Comparison of ENCODE assay signal across 30 cellular contexts in genomic region chr14:21205026-21205677, GRCh38. TPM values are rescaled to one million over a fixed set of nuclear protein-coding genes. Genes with fewer than 3 reads are reported as not detected.
DNase-seq lines count a peak whose midpoint lies in the region; ATAC-seq and TF ChIP-seq lines count a peak whose summit lies in the region.
"Had no signal": no experiment of that assay in that cellular context is flagged by ENCODE, and none has a peak within 500 bp of the region (broad histone marks: within the 10 kb centered on the region; RNA-seq: fewer than 3 reads in every experiment).

No MANE protein-coding gene starts in this region.

- CTCF ChIA-PET in activated CD4-positive, alpha-beta memory T cell treated with anti-CD3 and anti-CD28 coated beads for 36 hours (lab: Charles Lee), result no interaction called here
- CTCF ChIA-PET in activated CD4-positive, alpha-beta memory T cell treated with anti-CD3 and anti-CD28 coated beads, Interleukin-2, amount 10 ng/mL, durations not matched to agents 7 days and 5 days (lab: Charles Lee), result no interaction called here
- CTCF ChIA-PET in WTC11 (lab: Charles Lee), result no interaction called here
- CTCF ChIA-PET in HEK293T (lab: Yijun Ruan, JAX), result no interaction called here

- H3K27me3 ChIP-seq in left lung, result no peaks in the 10 kb centered on the region
- H3K27me3 ChIP-seq: gastroesophageal sphincter, sigmoid colon, tibial artery had no signal

- H3K4me1 ChIP-seq in left lung, result peaks cover 0 to 23% of the 10 kb centered on the region in 2 donors
- H3K4me1 ChIP-seq: A549, gastroesophageal sphincter, prostate gland, sigmoid colon, tibial artery had no signal

- H3K27ac Mint-ChIP-seq in activated CD4-positive, alpha-beta memory T cell treated with anti-CD3 and anti-CD28 coated beads for 36 hours, result peak overlapping the region; percentile 42
- H3K27ac Mint-ChIP-seq in activated CD4-positive, alpha-beta memory T cell treated with anti-CD3 and anti-CD28 coated beads, Interleukin-2, amount 10 ng/mL, durations not matched to agents 7 days and 5 days, result no peak overlapping the region
- H3K27ac Mint-ChIP-seq in WTC11, result peak overlapping the region; percentile 94
- H3K27ac Mint-ChIP-seq: activated CD4-positive, alpha-beta T cell treated with anti-CD3 and anti-CD28 coated beads, Interleukin-2, amount 10 ng/mL, durations not matched to agents 7 days and 5 days had no signal

- no peaks in the 10 kb centered on the region for H3K9me3 ChIP-seq in left lung
- H3K9me3 ChIP-seq: A549, gastroesophageal sphincter, prostate gland, sigmoid colon, tibial artery had no signal

- H3K27ac ChIP-seq in left lung, result no peak overlapping the region
- H3K27ac ChIP-seq: A549, gastroesophageal sphincter, prostate gland, sigmoid colon, tibial artery, WERI-Rb-1 had no signal

- peaks cover 0 to 68% of the 10 kb centered on the region in 2 donors for H3K36me3 ChIP-seq in left lung

- TF ChIP-seq CTCF in WTC11 (IDR thresholded peaks at IDR 0.05) (no peak), left lung (IDR thresholded peaks at IDR 0.05) (no peak)

- no peaks in the 10 kb centered on the region for H3K27me3 Mint-ChIP-seq in activated CD4-positive, alpha-beta memory T cell treated with anti-CD3 and anti-CD28 coated beads for 36 hours
- no peaks in the 10 kb centered on the region for H3K27me3 Mint-ChIP-seq in activated CD4-positive, alpha-beta memory T cell treated with anti-CD3 and anti-CD28 coated beads, Interleukin-2, amount 10 ng/mL, durations not matched to agents 7 days and 5 days
- H3K27me3 Mint-ChIP-seq in WTC11 (ENCODE audit: low read depth), result no peaks in the 10 kb centered on the region
- H3K27me3 Mint-ChIP-seq: activated CD4-positive, alpha-beta T cell treated with anti-CD3 and anti-CD28 coated beads, Interleukin-2, amount 10 ng/mL, durations not matched to agents 7 days and 5 days had no signal

- no peak for DNase-seq in activated CD4-positive, alpha-beta memory T cell treated with anti-CD3 and anti-CD28 coated beads for 36 hours
- no peak for DNase-seq in activated CD4-positive, alpha-beta memory T cell treated with anti-CD3 and anti-CD28 coated beads, Interleukin-2, amount 10 ng/mL, durations not matched to agents 7 days and 5 days
- DNase-seq in WTC11 (ENCODE audit: low spot score) (no peak), left lung (no peak), hepatic stellate cell (ENCODE audit: low spot score) (no peak), HEK293T (ENCODE audit: extremely low spot score) (no peak), NCI-H187 treated with DMSO at 0.1 percent for 48 hours (lab: John Stamatoyannopoulos, UW) (no peak)
- DNase-seq: activated CD4-positive, alpha-beta T cell treated with anti-CD3 and anti-CD28 coated beads, Interleukin-2, amount 10 ng/mL, durations not matched to agents 7 days and 5 days; activated naive CD4-positive, alpha-beta T cell treated with anti-CD3 and anti-CD28 coated beads, Interleukin-2, amount 50 U/mL, for 16 hours; aorta; hippocampal formation; IMR-90; mesenchymal stem cell; NCI-H146; NCI-H2107; NCI-H446 treated with DMSO at 0.1 percent for 48 hours; NCI-H774; sigmoid colon; stimulated activated CD4-positive, alpha-beta T cell treated with anti-CD3 and anti-CD28 coated beads, Interleukin-12 subunit alpha, Interleukin-12 subunit beta, amount 100 ng/mL, for 4 hours; stimulated activated CD4-positive, alpha-beta T cell treated with anti-CD3 and anti-CD28 coated beads, Interleukin-2, amount 100 ng/mL, for 48 hours; tibial artery; WERI-Rb-1 had no signal

- peaks cover 18% of the 10 kb centered on the region for H3K4me1 Mint-ChIP-seq in activated CD4-positive, alpha-beta memory T cell treated with anti-CD3 and anti-CD28 coated beads for 36 hours (ENCODE audit: low read depth)
- H3K4me1 Mint-ChIP-seq in activated CD4-positive, alpha-beta memory T cell treated with anti-CD3 and anti-CD28 coated beads, Interleukin-2, amount 10 ng/mL, durations not matched to agents 7 days and 5 days, result peaks cover 4% of the 10 kb centered on the region
- H3K4me1 Mint-ChIP-seq in WTC11, result peaks cover 63% of the 10 kb centered on the region
- H3K4me1 Mint-ChIP-seq: activated CD4-positive, alpha-beta T cell treated with anti-CD3 and anti-CD28 coated beads, Interleukin-2, amount 10 ng/mL, durations not matched to agents 7 days and 5 days had no signal

- H3K4me3 ChIP-seq in left lung, result no peak overlapping the region
- H3K4me3 ChIP-seq: A549, gastroesophageal sphincter, prostate gland, sigmoid colon, tibial artery had no signal

- H3K36me3 Mint-ChIP-seq in activated CD4-positive, alpha-beta memory T cell treated with anti-CD3 and anti-CD28 coated beads for 36 hours, result peaks cover 56% of the 10 kb centered on the region
- peaks cover 80% of the 10 kb centered on the region for H3K36me3 Mint-ChIP-seq in activated CD4-positive, alpha-beta memory T cell treated with anti-CD3 and anti-CD28 coated beads, Interleukin-2, amount 10 ng/mL, durations not matched to agents 7 days and 5 days (ENCODE audit: low read depth)
- H3K36me3 Mint-ChIP-seq in WTC11, result peaks cover 34% of the 10 kb centered on the region

- no peak overlapping the region for H3K4me3 Mint-ChIP-seq in activated CD4-positive, alpha-beta memory T cell treated with anti-CD3 and anti-CD28 coated beads for 36 hours
- no peak overlapping the region for H3K4me3 Mint-ChIP-seq in activated CD4-positive, alpha-beta memory T cell treated with anti-CD3 and anti-CD28 coated beads, Interleukin-2, amount 10 ng/mL, durations not matched to agents 7 days and 5 days
- H3K4me3 Mint-ChIP-seq in WTC11, result no peak overlapping the region
- H3K4me3 Mint-ChIP-seq: activated CD4-positive, alpha-beta T cell treated with anti-CD3 and anti-CD28 coated beads, Interleukin-2, amount 10 ng/mL, durations not matched to agents 7 days and 5 days had no signal

- TF ChIP-seq POLR2A in GM15510 (IDR thresholded peaks at IDR 0.05; ENCODE audit: borderline replicate concordance, extremely low read depth, insufficient read length), result peak; percentile 3

- intact Hi-C loops in activated CD4-positive, alpha-beta memory T cell treated with anti-CD3 and anti-CD28 coated beads for 36 hours (cut with micrococcal nuclease), result no loop called here
- intact Hi-C loops in left lung (cut with DNase I), result no loop called here

- POLR2A ChIA-PET in activated CD4-positive, alpha-beta memory T cell treated with anti-CD3 and anti-CD28 coated beads for 36 hours (lab: Charles Lee), result interaction anchor here (1.3 kb wide), 1 partner anchor 9 kb away, joined by 3 read pairs; no protein-coding TSS in a partner anchor
- POLR2A ChIA-PET in activated CD4-positive, alpha-beta memory T cell treated with anti-CD3 and anti-CD28 coated beads, Interleukin-2, amount 10 ng/mL, durations not matched to agents 7 days and 5 days (lab: Charles Lee), result no interaction called here
- POLR2A ChIA-PET in WTC11 (lab: Charles Lee), result interaction anchor here (0.6 kb wide), 1 partner anchor 15 kb away, joined by 3 read pairs; no protein-coding TSS in a partner anchor
- POLR2A ChIA-PET in HEK293T (lab: Yijun Ruan, JAX), result no interaction called here

- ATAC-seq in WTC11, result no peak
- peak; percentile 73 for ATAC-seq in left lung
- ATAC-seq: A549, gastroesophageal sphincter had no signal

- no peaks in the 10 kb centered on the region for H3K9me3 Mint-ChIP-seq in activated CD4-positive, alpha-beta memory T cell treated with anti-CD3 and anti-CD28 coated beads for 36 hours
- H3K9me3 Mint-ChIP-seq in activated CD4-positive, alpha-beta memory T cell treated with anti-CD3 and anti-CD28 coated beads, Interleukin-2, amount 10 ng/mL, durations not matched to agents 7 days and 5 days, result no peaks in the 10 kb centered on the region
- no peaks in the 10 kb centered on the region for H3K9me3 Mint-ChIP-seq in WTC11
- H3K9me3 Mint-ChIP-seq: activated CD4-positive, alpha-beta T cell treated with anti-CD3 and anti-CD28 coated beads, Interleukin-2, amount 10 ng/mL, durations not matched to agents 7 days and 5 days had no signal

TF ChIP-seq in WTC11, 78 proteins besides CTCF, POLR2A, EP300 and RAD21 (continues in another document):
- no peak for TF ChIP-seq FOXP4 (CRISPR knock-in tag; IDR thresholded peaks at IDR 0.05)
- TF ChIP-seq TP53 (CRISPR knock-in tag; IDR thresholded peaks at IDR 0.05), result no peak

TF ChIP-seq in HEK293T, 16 proteins besides CTCF, POLR2A, EP300 and RAD21:
- no peak for TF ChIP-seq FOXK2 (IDR thresholded peaks at IDR 0.05)
- TF ChIP-seq TARDBP (IDR thresholded peaks at IDR 0.05), result no peak
- no peak for TF ChIP-seq FOXM1 (IDR thresholded peaks at IDR 0.05; ENCODE audit: borderline replicate concordance)
- TF ChIP-seq LEF1 (IDR thresholded peaks at IDR 0.05; ENCODE audit: borderline replicate concordance), result no peak

RNA-seq across cellular contexts. Expression of gene OR5AU1, which starts 49.3 kb away (rescaled TPM):
- not detected for total RNA-seq in activated CD4-positive, alpha-beta memory T cell treated with anti-CD3 and anti-CD28 coated beads for 36 hours
- total RNA-seq in activated CD4-positive, alpha-beta memory T cell treated with anti-CD3 and anti-CD28 coated beads, Interleukin-2, amount 10 ng/mL, durations not matched to agents 7 days and 5 days, result not detected
- total RNA-seq in WTC11 (2021) (not detected in 3 replicates), left lung (not detected)
- total RNA-seq: activated CD4-positive, alpha-beta T cell treated with anti-CD3 and anti-CD28 coated beads, Interleukin-2, amount 10 ng/mL, durations not matched to agents 7 days and 5 days; aorta; bronchial epithelial cell; fibroblast of lung; gastroesophageal sphincter; H4; IMR-90; prostate gland; RPMI7951; sigmoid colon had no signal

Comparison
In these comparisons a context has a peak if more than half of its experiments do, and no peak if none do; other contexts are left out.
1. POLR2A ChIA-PET loops: an anchor here in activated CD4-positive, alpha-beta memory T cell treated with anti-CD3 and anti-CD28 coated beads for 36 hours (1.3 kb wide) and WTC11 (0.6 kb wide); none called in activated CD4-positive, alpha-beta memory T cell treated with anti-CD3 and anti-CD28 coated beads, Interleukin-2, amount 10 ng/mL, durations not matched to agents 7 days and 5 days and HEK293T.